Comparison of ENCODE assay signal across 11 cellular contexts in genomic region chr17:32929288-32929574, GRCh38. TPM values are rescaled to one million over a fixed set of nuclear protein-coding genes. Genes with fewer than 3 reads are reported as not detected.
A peak's percentile ranks its signal among the peaks of the same experiment; 100 is the strongest.
DNase-seq lines count a peak whose midpoint lies in the region; ATAC-seq and TF ChIP-seq lines count a peak whose summit lies in the region.
"Had no signal": no experiment of that assay in that cellular context is flagged by ENCODE, and none has a peak within 500 bp of the region (broad histone marks: within the 10 kb centered on the region; RNA-seq: fewer than 3 reads in every experiment).

No MANE protein-coding gene starts in this region.

- H3K18ac ChIP-seq in trophoblast cell (ENCODE audit: low read length) = no peak overlapping the region

- H3K27me3 ChIP-seq in trophoblast cell (ENCODE audit: insufficient read depth, low read length) = no peaks in the 10 kb centered on the region

- H3K9ac ChIP-seq in SK-N-MC (ENCODE audit: insufficient read length) (peak overlapping the region; percentile 96), trophoblast cell (ENCODE audit: low read length) (no peak overlapping the region)

- peaks cover 29% of the 10 kb centered on the region for H3K36me3 ChIP-seq in SK-N-MC (ENCODE audit: insufficient read depth, low read length)
- H3K36me3 ChIP-seq in trophoblast cell (ENCODE audit: control insufficient read depth in 1 of 2, insufficient read depth in 2 of 2, low read length in 2 of 2) = peaks cover 9 to 15% of the 10 kb centered on the region in 2 experiments

- no peak for TF ChIP-seq CTCF in fibroblast of villous mesenchyme (IDR thresholded peaks at IDR 0.05; ENCODE audit: insufficient read depth, low read depth, low read length)

- no peak overlapping the region for H2AK5ac ChIP-seq in trophoblast cell (ENCODE audit: low read length)

- H3K4me1 ChIP-seq in trophoblast cell (ENCODE audit: control insufficient read depth in 1 of 2, insufficient read depth in 2 of 2, low read length in 2 of 2) = peaks cover 3 to 15% of the 10 kb centered on the region in 2 experiments

- peak overlapping the region; percentile 11 for H4K8ac ChIP-seq in trophoblast cell (ENCODE audit: low read depth, low read length)

- no peak overlapping the region for H2BK120ac ChIP-seq in trophoblast cell (ENCODE audit: insufficient read depth, low read length, poor library complexity)

- H3K9me3 ChIP-seq in SK-N-MC (ENCODE audit: low read depth, low read length) = no peaks in the 10 kb centered on the region
- H3K9me3 ChIP-seq in trophoblast cell (ENCODE audit: insufficient read depth, low read depth, low read length) = no peaks in the 10 kb centered on the region

- H3K23ac ChIP-seq in trophoblast cell (ENCODE audit: low read length) = no peak overlapping the region

- H3K4ac ChIP-seq in trophoblast cell (ENCODE audit: low read depth, low read length) = no peak overlapping the region

- H3K4me2 ChIP-seq in trophoblast cell (ENCODE audit: low read length) = peak overlapping the region; percentile 72

- peaks cover 6% of the 10 kb centered on the region for H3K79me1 ChIP-seq in trophoblast cell (ENCODE audit: low read length)

- no peak overlapping the region for H4K12ac ChIP-seq in trophoblast cell (ENCODE audit: low read depth, low read length)

- H3K27ac ChIP-seq in SK-N-MC (peak overlapping the region; percentile 82), trophoblast cell (ENCODE audit: low read depth, low read length) (no peak overlapping the region)

- H2AFZ ChIP-seq in trophoblast cell (ENCODE audit: insufficient read depth, low read length, poor library complexity) = no peak overlapping the region

- DNase-seq in AG20443 (ENCODE audit: low spot score) = peak; percentile 20
- no peak for DNase-seq in SK-N-MC (ENCODE audit: low read depth, low spot score)
- DNase-seq in fibroblast of villous mesenchyme (ENCODE audit: low read depth) = peak; percentile 37
- no peak for DNase-seq in trophoblast cell
- DNase-seq in pons (ENCODE audit: low spot score) = no peak
- DNase-seq in CD1c-positive myeloid dendritic cell (ENCODE audit: extremely low spot score) = no peak
- DNase-seq: activated CD8-positive, alpha-beta T cell treated with anti-CD3 and anti-CD28 coated beads, Interleukin-2, amount 10 ng/mL, durations not matched to agents 7 days and 5 days; NCI-H146; stimulated activated naive CD8-positive, alpha-beta T cell treated with anti-CD3 and anti-CD28 coated beads, Interleukin-15, amount 100 ng/mL, for 72 hours had no signal

- H3K4me3 ChIP-seq in SK-N-MC (peak overlapping the region; percentile 93), fibroblast of villous mesenchyme (ENCODE audit: low read depth, low read length) (peak overlapping the region; percentile 69), trophoblast cell (ENCODE audit: low read depth, low read length) (no peak overlapping the region)

- ATAC-seq in HG03354 (IDR thresholded peaks at IDR 0.05; ENCODE audit: poor library complexity, severe bottlenecking, unreplicated experiment) (no peak), GM21447 (IDR thresholded peaks at IDR 0.05; ENCODE audit: unreplicated experiment) (no peak)
- ATAC-seq: activated CD8-positive, alpha-beta T cell treated with anti-CD3 and anti-CD28 coated beads, Interleukin-2, amount 10 ng/mL, durations not matched to agents 7 days and 5 days; stimulated activated naive CD8-positive, alpha-beta T cell treated with anti-CD3 and anti-CD28 coated beads, Interleukin-15, amount 100 ng/mL, for 72 hours had no signal

- no peak overlapping the region for H4K91ac ChIP-seq in trophoblast cell (ENCODE audit: low read depth, low read length)

- H2BK12ac ChIP-seq in trophoblast cell (ENCODE audit: low read length) = no peak overlapping the region

- peaks cover 3% of the 10 kb centered on the region for H3K79me2 ChIP-seq in trophoblast cell (ENCODE audit: control insufficient read depth, insufficient read depth, low read length, poor library complexity)

- no peak overlapping the region for H2BK5ac ChIP-seq in trophoblast cell (ENCODE audit: low read depth, low read length, poor library complexity)

- no CpG with 5 or more reads among the region's 6 CpGs for WGBS in trophoblast cell (ENCODE audit: extremely low coverage, insufficient coverage, insufficient read length)

- H3K14ac ChIP-seq in trophoblast cell (ENCODE audit: low read length) = no peak overlapping the region

RNA-seq across cellular contexts. Expression of gene TMEM98, which starts 1.3 kb away (rescaled TPM):
- total RNA-seq in fibroblast of villous mesenchyme = 128 and 135 TPM in 2 replicates
- polyA plus RNA-seq in trophoblast cell (2013) = 23.4 and 24.2 TPM in 2 replicates
- total RNA-seq: activated CD8-positive, alpha-beta T cell treated with anti-CD3 and anti-CD28 coated beads, Interleukin-2, amount 10 ng/mL, durations not matched to agents 7 days and 5 days had no signal

RNA-seq across cellular contexts. Expression of gene MYO1D, which starts 52.3 kb away (rescaled TPM):
- total RNA-seq in fibroblast of villous mesenchyme = 19.0 and 54.8 TPM in 2 replicates
- polyA plus RNA-seq in trophoblast cell (2013) = 18.0 and 18.1 TPM in 2 replicates

Comparison
In these comparisons a context has a peak if more than half of its experiments do, and no peak if none do; other contexts are left out.
1. DNase-seq: peak in AG20443 (single experiment) and fibroblast of villous mesenchyme (single experiment); none in SK-N-MC (single experiment), trophoblast cell (0 of 2), pons (single experiment) and CD1c-positive myeloid dendritic cell (single experiment).